In the genomic region with DNA sequence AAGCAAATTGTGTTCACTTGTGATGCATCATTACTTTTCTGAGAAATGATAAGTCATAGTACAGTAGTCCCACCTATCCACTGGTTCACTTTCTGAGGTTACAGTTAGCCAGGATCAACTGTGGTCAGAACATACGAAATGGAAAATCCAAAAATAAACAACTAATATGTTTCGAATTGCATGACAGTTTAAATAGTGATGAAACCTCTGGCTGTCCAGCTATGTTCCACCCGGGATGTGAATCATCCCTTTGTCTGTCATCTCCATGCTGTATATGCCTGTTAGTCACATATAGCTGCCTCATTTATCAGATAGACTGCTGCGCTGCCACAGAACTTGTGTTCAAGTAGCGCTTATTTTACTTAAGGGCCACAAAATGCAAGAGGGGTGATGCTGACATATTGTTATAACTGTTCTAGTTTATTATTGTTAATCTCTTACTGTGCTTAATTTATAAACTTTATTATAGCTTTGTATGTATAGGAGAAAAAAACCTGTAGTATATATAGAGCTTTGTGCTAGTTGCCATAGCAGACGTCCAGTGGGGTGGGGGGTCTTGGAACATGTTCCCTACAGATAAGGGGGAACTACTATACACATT, we compare ENCODE assay signal across 1 cellular context.
A peak's percentile ranks its signal among the peaks of the same experiment; 100 is the strongest.
TF ChIP-seq lines count a peak whose summit lies in the region.

No MANE protein-coding gene starts in this region.

TF ChIP-seq in HepG2, 621 proteins besides CTCF, POLR2A, EP300 and RAD21 (continued from another document and continues in another):
- TF ChIP-seq, protein P1, sequence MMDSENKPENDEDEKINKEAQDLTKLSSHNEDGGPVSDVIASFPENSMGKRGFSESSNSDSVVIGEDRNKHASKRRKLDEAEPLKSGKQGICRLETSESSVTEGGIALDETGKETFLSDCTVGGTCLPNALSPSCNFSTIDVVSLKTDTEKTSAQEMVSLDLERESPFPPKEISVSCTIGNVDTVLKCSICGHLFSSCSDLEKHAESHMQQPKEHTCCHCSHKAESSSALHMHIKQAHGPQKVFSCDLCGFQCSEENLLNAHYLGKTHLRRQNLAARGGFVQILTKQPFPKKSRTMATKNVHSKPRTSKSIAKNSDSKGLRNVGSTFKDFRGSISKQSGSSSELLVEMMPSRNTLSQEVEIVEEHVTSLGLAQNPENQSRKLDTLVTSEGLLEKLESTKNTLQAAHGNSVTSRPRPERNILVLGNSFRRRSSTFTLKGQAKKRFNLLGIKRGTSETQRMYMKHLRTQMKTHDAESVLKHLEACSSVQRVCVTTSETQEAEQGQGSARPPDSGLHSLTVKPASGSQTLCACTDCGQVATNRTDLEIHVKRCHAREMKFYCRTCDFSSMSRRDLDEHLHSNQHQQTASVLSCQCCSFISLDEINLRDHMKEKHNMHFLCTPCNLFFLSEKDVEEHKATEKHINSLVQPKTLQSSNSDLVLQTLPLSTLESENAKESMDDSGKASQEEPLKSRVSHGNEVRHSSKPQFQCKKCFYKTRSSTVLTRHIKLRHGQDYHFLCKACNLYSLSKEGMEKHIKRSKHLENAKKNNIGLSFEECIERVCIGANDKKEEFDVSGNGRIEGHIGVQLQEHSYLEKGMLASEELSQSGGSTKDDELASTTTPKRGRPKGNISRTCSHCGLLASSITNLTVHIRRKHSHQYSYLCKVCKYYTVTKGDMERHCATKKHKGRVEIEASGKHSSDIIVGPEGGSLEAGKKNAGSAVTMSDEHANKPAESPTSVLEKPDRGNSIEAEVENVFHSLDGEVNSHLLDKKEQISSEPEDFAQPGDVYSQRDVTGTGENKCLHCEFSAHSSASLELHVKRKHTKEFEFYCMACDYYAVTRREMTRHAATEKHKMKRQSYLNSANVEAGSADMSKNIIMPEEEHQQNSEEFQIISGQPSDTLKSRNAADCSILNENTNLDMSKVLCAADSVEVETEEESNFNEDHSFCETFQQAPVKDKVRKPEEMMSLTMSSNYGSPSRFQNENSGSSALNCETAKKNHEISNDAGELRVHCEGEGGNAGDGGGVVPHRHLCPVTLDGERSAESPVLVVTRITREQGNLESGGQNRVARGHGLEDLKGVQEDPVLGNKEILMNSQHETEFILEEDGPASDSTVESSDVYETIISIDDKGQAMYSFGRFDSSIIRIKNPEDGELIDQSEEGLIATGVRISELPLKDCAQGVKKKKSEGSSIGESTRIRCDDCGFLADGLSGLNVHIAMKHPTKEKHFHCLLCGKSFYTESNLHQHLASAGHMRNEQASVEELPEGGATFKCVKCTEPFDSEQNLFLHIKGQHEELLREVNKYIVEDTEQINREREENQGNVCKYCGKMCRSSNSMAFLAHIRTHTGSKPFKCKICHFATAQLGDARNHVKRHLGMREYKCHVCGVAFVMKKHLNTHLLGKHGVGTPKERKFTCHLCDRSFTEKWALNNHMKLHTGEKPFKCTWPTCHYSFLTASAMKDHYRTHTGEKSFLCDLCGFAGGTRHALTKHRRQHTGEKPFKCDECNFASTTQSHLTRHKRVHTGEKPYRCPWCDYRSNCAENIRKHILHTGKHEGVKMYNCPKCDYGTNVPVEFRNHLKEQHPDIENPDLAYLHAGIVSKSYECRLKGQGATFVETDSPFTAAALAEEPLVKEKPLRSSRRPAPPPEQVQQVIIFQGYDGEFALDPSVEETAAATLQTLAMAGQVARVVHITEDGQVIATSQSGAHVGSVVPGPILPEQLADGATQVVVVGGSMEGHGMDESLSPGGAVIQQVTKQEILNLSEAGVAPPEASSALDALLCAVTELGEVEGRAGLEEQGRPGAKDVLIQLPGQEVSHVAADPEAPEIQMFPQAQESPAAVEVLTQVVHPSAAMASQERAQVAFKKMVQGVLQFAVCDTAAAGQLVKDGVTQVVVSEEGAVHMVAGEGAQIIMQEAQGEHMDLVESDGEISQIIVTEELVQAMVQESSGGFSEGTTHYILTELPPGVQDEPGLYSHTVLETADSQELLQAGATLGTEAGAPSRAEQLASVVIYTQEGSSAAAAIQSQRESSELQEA (CRISPR knock-in tag; IDR thresholded peaks at IDR 0.05; ENCODE audit: not compliant biosample characterization) = no peak
- TF ChIP-seq KAT8 (CRISPR knock-in tag; IDR thresholded peaks at IDR 0.05) (peak; percentile 71; the same call in 1 of the 2 replicates), ZNF878 (CRISPR knock-in tag; IDR thresholded peaks at IDR 0.05) (peak; percentile 27; the same call in 1 of the 2 replicates), GABPA (IDR thresholded peaks at IDR 0.05; ENCODE audit: low read depth, low read length) (no peak), GABPA (CRISPR knock-in tag; IDR thresholded peaks at IDR 0.05; ENCODE audit: low read depth) (no peak), GATAD1 (CRISPR knock-in tag; IDR thresholded peaks at IDR 0.05) (no peak), NFE2L2 (IDR thresholded peaks at IDR 0.05; ENCODE audit: low read length) (0 out of 2 replicates have a peak, but pooled peaks have one; percentile 0), GATAD2A (CRISPR knock-in tag; IDR thresholded peaks at IDR 0.05) (peak; percentile 96), PAF1 (CRISPR knock-in tag; IDR thresholded peaks at IDR 0.05) (no peak), NCOA1 (CRISPR knock-in tag; IDR thresholded peaks at IDR 0.05) (no peak), ZMYM2 (CRISPR knock-in tag; IDR thresholded peaks at IDR 0.05) (peak; percentile 65; the same call in 1 of the 2 replicates), ARHGAP35 (CRISPR knock-in tag; IDR thresholded peaks at IDR 0.05; ENCODE audit: borderline replicate concordance) (no peak), ZBTB7A (CRISPR knock-in tag; IDR thresholded peaks at IDR 0.05) (no peak), MIER3 (CRISPR knock-in tag; IDR thresholded peaks at IDR 0.05; ENCODE audit: borderline replicate concordance) (peak; percentile 58), SAP130 (CRISPR knock-in tag; IDR thresholded peaks at IDR 0.05; ENCODE audit: low read depth) (peak; percentile 88), CHD4 (IDR thresholded peaks at IDR 0.05; ENCODE audit: borderline replicate concordance, low read length) (0 out of 2 replicates have a peak, but pooled peaks have one; percentile 11), ZNF569 (CRISPR knock-in tag; IDR thresholded peaks at IDR 0.05; ENCODE audit: borderline replicate concordance) (no peak), DNMT3B (CRISPR knock-in tag; conservative IDR thresholded peaks at IDR 0.05) (no peak; the same call in 1 of the 2 replicates), MTF1 (CRISPR knock-in tag; IDR thresholded peaks at IDR 0.05) (no peak), FOXA1 (IDR thresholded peaks at IDR 0.05) (no peak), FOXA1 (CRISPR knock-in tag; IDR thresholded peaks at IDR 0.05) (peak; percentile 88), RXRB (CRISPR knock-in tag; IDR thresholded peaks at IDR 0.05; ENCODE audit: borderline replicate concordance) (0 out of 2 replicates have a peak, but pooled peaks have one; percentile 40), SOX13 (IDR thresholded peaks at IDR 0.05) (no peak), SOX13 (CRISPR knock-in tag; conservative IDR thresholded peaks at IDR 0.05 in 1 of 2, IDR thresholded peaks at IDR 0.05 in 1 of 2) (peak in 1 of 2 experiments; percentile 77; a peak in 2 of 4 replicates), LCORL (IDR thresholded peaks at IDR 0.05) (no peak), LCORL (CRISPR knock-in tag; IDR thresholded peaks at IDR 0.05) (0 out of 2 replicates have a peak, but pooled peaks have one; percentile 30), ZNF253 (CRISPR knock-in tag; IDR thresholded peaks at IDR 0.05; ENCODE audit: borderline replicate concordance) (no peak), RXRA (CRISPR knock-in tag; IDR thresholded peaks at IDR 0.05) (no peak; the same call in 1 of the 2 replicates)
- TF ChIP-seq, protein P2, sequence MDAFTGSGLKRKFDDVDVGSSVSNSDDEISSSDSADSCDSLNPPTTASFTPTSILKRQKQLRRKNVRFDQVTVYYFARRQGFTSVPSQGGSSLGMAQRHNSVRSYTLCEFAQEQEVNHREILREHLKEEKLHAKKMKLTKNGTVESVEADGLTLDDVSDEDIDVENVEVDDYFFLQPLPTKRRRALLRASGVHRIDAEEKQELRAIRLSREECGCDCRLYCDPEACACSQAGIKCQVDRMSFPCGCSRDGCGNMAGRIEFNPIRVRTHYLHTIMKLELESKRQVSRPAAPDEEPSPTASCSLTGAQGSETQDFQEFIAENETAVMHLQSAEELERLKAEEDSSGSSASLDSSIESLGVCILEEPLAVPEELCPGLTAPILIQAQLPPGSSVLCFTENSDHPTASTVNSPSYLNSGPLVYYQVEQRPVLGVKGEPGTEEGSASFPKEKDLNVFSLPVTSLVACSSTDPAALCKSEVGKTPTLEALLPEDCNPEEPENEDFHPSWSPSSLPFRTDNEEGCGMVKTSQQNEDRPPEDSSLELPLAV (CRISPR knock-in tag; conservative IDR thresholded peaks at IDR 0.05; ENCODE audit: low read depth) = no peak
- TF ChIP-seq, protein P3, sequence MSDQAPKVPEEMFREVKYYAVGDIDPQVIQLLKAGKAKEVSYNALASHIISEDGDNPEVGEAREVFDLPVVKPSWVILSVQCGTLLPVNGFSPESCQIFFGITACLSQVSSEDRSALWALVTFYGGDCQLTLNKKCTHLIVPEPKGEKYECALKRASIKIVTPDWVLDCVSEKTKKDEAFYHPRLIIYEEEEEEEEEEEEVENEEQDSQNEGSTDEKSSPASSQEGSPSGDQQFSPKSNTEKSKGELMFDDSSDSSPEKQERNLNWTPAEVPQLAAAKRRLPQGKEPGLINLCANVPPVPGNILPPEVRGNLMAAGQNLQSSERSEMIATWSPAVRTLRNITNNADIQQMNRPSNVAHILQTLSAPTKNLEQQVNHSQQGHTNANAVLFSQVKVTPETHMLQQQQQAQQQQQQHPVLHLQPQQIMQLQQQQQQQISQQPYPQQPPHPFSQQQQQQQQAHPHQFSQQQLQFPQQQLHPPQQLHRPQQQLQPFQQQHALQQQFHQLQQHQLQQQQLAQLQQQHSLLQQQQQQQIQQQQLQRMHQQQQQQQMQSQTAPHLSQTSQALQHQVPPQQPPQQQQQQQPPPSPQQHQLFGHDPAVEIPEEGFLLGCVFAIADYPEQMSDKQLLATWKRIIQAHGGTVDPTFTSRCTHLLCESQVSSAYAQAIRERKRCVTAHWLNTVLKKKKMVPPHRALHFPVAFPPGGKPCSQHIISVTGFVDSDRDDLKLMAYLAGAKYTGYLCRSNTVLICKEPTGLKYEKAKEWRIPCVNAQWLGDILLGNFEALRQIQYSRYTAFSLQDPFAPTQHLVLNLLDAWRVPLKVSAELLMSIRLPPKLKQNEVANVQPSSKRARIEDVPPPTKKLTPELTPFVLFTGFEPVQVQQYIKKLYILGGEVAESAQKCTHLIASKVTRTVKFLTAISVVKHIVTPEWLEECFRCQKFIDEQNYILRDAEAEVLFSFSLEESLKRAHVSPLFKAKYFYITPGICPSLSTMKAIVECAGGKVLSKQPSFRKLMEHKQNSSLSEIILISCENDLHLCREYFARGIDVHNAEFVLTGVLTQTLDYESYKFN (CRISPR knock-in tag; conservative IDR thresholded peaks at IDR 0.05) = 0 out of 2 replicates have a peak, but pooled peaks have one; percentile 29
- TF ChIP-seq, protein P4, sequence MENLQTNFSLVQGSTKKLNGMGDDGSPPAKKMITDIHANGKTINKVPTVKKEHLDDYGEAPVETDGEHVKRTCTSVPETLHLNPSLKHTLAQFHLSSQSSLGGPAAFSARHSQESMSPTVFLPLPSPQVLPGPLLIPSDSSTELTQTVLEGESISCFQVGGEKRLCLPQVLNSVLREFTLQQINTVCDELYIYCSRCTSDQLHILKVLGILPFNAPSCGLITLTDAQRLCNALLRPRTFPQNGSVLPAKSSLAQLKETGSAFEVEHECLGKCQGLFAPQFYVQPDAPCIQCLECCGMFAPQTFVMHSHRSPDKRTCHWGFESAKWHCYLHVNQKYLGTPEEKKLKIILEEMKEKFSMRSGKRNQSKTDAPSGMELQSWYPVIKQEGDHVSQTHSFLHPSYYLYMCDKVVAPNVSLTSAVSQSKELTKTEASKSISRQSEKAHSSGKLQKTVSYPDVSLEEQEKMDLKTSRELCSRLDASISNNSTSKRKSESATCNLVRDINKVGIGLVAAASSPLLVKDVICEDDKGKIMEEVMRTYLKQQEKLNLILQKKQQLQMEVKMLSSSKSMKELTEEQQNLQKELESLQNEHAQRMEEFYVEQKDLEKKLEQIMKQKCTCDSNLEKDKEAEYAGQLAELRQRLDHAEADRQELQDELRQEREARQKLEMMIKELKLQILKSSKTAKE (CRISPR knock-in tag; IDR thresholded peaks at IDR 0.05; ENCODE audit: borderline replicate concordance) = peak; percentile 47
- TF ChIP-seq, protein P5, sequence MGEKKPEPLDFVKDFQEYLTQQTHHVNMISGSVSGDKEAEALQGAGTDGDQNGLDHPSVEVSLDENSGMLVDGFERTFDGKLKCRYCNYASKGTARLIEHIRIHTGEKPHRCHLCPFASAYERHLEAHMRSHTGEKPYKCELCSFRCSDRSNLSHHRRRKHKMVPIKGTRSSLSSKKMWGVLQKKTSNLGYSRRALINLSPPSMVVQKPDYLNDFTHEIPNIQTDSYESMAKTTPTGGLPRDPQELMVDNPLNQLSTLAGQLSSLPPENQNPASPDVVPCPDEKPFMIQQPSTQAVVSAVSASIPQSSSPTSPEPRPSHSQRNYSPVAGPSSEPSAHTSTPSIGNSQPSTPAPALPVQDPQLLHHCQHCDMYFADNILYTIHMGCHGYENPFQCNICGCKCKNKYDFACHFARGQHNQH (CRISPR knock-in tag; IDR thresholded peaks at IDR 0.05) = peak; percentile 54; the same call in 1 of the 2 replicates
- TF ChIP-seq, protein P6, sequence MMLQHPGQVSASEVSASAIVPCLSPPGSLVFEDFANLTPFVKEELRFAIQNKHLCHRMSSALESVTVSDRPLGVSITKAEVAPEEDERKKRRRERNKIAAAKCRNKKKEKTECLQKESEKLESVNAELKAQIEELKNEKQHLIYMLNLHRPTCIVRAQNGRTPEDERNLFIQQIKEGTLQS (CRISPR knock-in tag; IDR thresholded peaks at IDR 0.05) = peak; percentile 77; the same call in 1 of the 2 replicates
- TF ChIP-seq, protein P7, sequence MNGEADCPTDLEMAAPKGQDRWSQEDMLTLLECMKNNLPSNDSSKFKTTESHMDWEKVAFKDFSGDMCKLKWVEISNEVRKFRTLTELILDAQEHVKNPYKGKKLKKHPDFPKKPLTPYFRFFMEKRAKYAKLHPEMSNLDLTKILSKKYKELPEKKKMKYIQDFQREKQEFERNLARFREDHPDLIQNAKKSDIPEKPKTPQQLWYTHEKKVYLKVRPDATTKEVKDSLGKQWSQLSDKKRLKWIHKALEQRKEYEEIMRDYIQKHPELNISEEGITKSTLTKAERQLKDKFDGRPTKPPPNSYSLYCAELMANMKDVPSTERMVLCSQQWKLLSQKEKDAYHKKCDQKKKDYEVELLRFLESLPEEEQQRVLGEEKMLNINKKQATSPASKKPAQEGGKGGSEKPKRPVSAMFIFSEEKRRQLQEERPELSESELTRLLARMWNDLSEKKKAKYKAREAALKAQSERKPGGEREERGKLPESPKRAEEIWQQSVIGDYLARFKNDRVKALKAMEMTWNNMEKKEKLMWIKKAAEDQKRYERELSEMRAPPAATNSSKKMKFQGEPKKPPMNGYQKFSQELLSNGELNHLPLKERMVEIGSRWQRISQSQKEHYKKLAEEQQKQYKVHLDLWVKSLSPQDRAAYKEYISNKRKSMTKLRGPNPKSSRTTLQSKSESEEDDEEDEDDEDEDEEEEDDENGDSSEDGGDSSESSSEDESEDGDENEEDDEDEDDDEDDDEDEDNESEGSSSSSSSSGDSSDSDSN (CRISPR knock-in tag; IDR thresholded peaks at IDR 0.05) = no peak
